In genomic region chr1:241677171-241677570, GRCh38 we compare ENCODE assay signal across 12 cellular contexts. TPM values are rescaled to one million over a fixed set of nuclear protein-coding genes. Genes with fewer than 3 reads are reported as not detected.
DNase-seq lines count a peak whose midpoint lies in the region; ATAC-seq and FAIRE-seq lines count a peak whose summit lies in the region.
"Had no signal": no experiment of that assay in that cellular context is flagged by ENCODE, and none has a peak within 500 bp of the region (broad histone marks: within the 10 kb centered on the region; RNA-seq: fewer than 3 reads in every experiment).

No MANE protein-coding gene starts in this region.

- peak overlapping the region; percentile 90 for H3K27ac ChIP-seq in KOPT-K1 (ENCODE audit: low read depth, low read length, poor library complexity, severe bottlenecking)
- H3K27ac ChIP-seq in small intestine (ENCODE audit: low read depth in 1 of 2, low read length in 1 of 2) = peak overlapping the region in 1 of 2 donors; percentile 65
- H3K27ac ChIP-seq: 22Rv1 had no signal

- H3K9me3 ChIP-seq in KOPT-K1 (ENCODE audit: insufficient read depth, low read length, poor library complexity, severe bottlenecking) (no peaks in the 10 kb centered on the region), small intestine (ENCODE audit: control insufficient read depth, low read depth) (no peaks in the 10 kb centered on the region)

- H3K36me3 ChIP-seq in KOPT-K1 (ENCODE audit: insufficient read depth, low read length) = no peaks in the 10 kb centered on the region
- H3K36me3 ChIP-seq in small intestine (ENCODE audit: control insufficient read depth in 2 of 2, insufficient read depth in 2 of 2, low read length in 2 of 2) = no peaks in the 10 kb centered on the region

- ATAC-seq in HG02588 (IDR thresholded peaks at IDR 0.05; ENCODE audit: unreplicated experiment) (peak; percentile 86), Right ventricle myocardium inferior (no peak), left lobe of liver (no peak)

- peaks cover 0 to 3% of the 10 kb centered on the region in 2 donors for H3K27me3 ChIP-seq in small intestine (ENCODE audit: control insufficient read depth in 2 of 2, insufficient read depth in 2 of 2, low read length in 2 of 2)

- peak; percentile 9 for DNase-seq in activated CD4-positive, CD25-positive, alpha-beta regulatory T cell treated with anti-CD3 and anti-CD28 coated beads, Interleukin-2, amount 50 U/mL, for 16 hours (ENCODE audit: low read depth, low spot score)
- no peak for DNase-seq in activated CD4-positive, CD25-positive, alpha-beta regulatory T cell treated with anti-CD3 and anti-CD28 coated beads, Interleukin-2, amount 50 U/mL, for 72 hours
- DNase-seq in small intestine (peak; percentile 13), Right ventricle myocardium inferior (ENCODE audit: missing footprints) (no peak), left lobe of liver (ENCODE audit: low spot score) (no peak), NCI-H1048 (lab: John Stamatoyannopoulos, UW) (no peak)

- 20 to 59% (median 21%) methylated on average over 5 of the region's 5 CpGs for WGBS in small intestine, 3 donors

- no peak for FAIRE-seq in small intestine (lab: Jason Lieb, UNC)
- FAIRE-seq: H1 had no signal

- no peaks in the 10 kb centered on the region for H3K4me1 ChIP-seq in small intestine (ENCODE audit: control insufficient read depth in 2 of 2, insufficient read depth in 1 of 2, low read depth in 1 of 2, low read length in 1 of 2)

- H3K4me3 ChIP-seq in small intestine (ENCODE audit: low read depth in 1 of 2, low read length in 2 of 2) = no peak overlapping the region

- intact Hi-C loops in Right ventricle myocardium inferior (cut with DNase I) = no loop called here

RNA-seq across cellular contexts. Expression of gene WDR64, which starts 25.1 kb away (rescaled TPM):
- polyA plus RNA-seq in small intestine = not detected
- not detected for total RNA-seq in Right ventricle myocardium inferior
- 0.40 TPM for total RNA-seq in left lobe of liver
- total RNA-seq: H1, RPMI7951 had no signal
- polyA plus RNA-seq: immature natural killer cell had no signal

RNA-seq across cellular contexts. Expression of gene CHML, which starts 37.0 kb away (rescaled TPM):
- polyA plus RNA-seq in small intestine = 1 to 10 TPM; 1.3 to 2.6 (median 1.9) TPM
- total RNA-seq in Right ventricle myocardium inferior (6.6 TPM), left lobe of liver (2.1 TPM)

RNA-seq across cellular contexts. Expression of gene OPN3, which starts 37.0 kb away (rescaled TPM):
- polyA plus RNA-seq in small intestine = 1 to 10 TPM; 5.0 to 9.2 (median 8.1) TPM
- total RNA-seq in Right ventricle myocardium inferior (7.0 TPM), left lobe of liver (15.3 TPM)

Comparison
In these comparisons a context has a peak if more than half of its experiments do, and no peak if none do; other contexts are left out.
1. DNase-seq: peak in activated CD4-positive, CD25-positive, alpha-beta regulatory T cell treated with anti-CD3 and anti-CD28 coated beads, Interleukin-2, amount 50 U/mL, for 16 hours (single experiment) and small intestine (single experiment); none in activated CD4-positive, CD25-positive, alpha-beta regulatory T cell treated with anti-CD3 and anti-CD28 coated beads, Interleukin-2, amount 50 U/mL, for 72 hours (single experiment), Right ventricle myocardium inferior (single experiment), left lobe of liver (single experiment) and NCI-H1048 (single experiment).